Comparison of ENCODE assay signal across 8 cellular contexts in genomic region chrX:54639346-54640102, GRCh38.
A peak's percentile ranks its signal among the peaks of the same experiment; 100 is the strongest.
DNase-seq lines count a peak whose midpoint lies in the region; ATAC-seq and TF ChIP-seq lines count a peak whose summit lies in the region.

No MANE protein-coding gene starts in this region.

- TF ChIP-seq POLR2A in gastroesophageal sphincter (IDR thresholded peaks at IDR 0.05): peak in 1 of 2 donors; percentile 6

- 0 to 47% methylated on average over 3 to 9 of the region's 47 CpGs for WGBS in gastroesophageal sphincter (ENCODE audit: low coverage in 1 of 2), 2 donors

- TF ChIP-seq CTCF in GM06990 (IDR thresholded peaks at IDR 0.05; ENCODE audit: insufficient read depth, low read length, poor library complexity, severe bottlenecking) (peak; percentile 62), gastroesophageal sphincter (IDR thresholded peaks at IDR 0.05) (peak; percentile 34 to 74 (median 64)), neutrophil (IDR thresholded peaks at IDR 0.05) (no peak)

- H3K4me3 ChIP-seq in GM06990 (replicated peaks; ENCODE audit: low read depth, low read length) (peak overlapping the region; percentile 65), gastroesophageal sphincter (peak overlapping the region; percentile 53 to 77), neutrophil (ENCODE audit: low read depth in 1 of 2, low read length in 1 of 2) (peak overlapping the region; percentile 60 to 72)

- H3K27me3 Mint-ChIP-seq in activated naive CD4-positive, alpha-beta T cell treated with anti-CD3 and anti-CD28 coated beads, Interleukin-2, amount 10 ng/mL, durations not matched to agents 7 days and 5 days: no peaks in the 10 kb centered on the region

- H3K36me3 Mint-ChIP-seq in activated naive CD4-positive, alpha-beta T cell treated with anti-CD3 and anti-CD28 coated beads, Interleukin-2, amount 10 ng/mL, durations not matched to agents 7 days and 5 days: peaks cover 8% of the 10 kb centered on the region

- peak overlapping the region; percentile 85 to 97 (median 88) for H3K27ac ChIP-seq in gastroesophageal sphincter
- H3K27ac ChIP-seq in neutrophil: peak overlapping the region; percentile 71
- H3K27ac ChIP-seq in substantia nigra (ENCODE audit: low read depth, low read length, poor library complexity, severe bottlenecking): peak overlapping the region; percentile 80

- H3K4me3 Mint-ChIP-seq in activated naive CD4-positive, alpha-beta T cell treated with anti-CD3 and anti-CD28 coated beads, Interleukin-2, amount 10 ng/mL, durations not matched to agents 7 days and 5 days: peak overlapping the region; percentile 85

- in situ Hi-C loops in SK-MEL-5 (cut with HindIII; ENCODE audit: low pct_unique_long_range_greater_than_20kb, low sequenced_read_pairs): no loop called here

- H3K4me1 ChIP-seq in gastroesophageal sphincter: peaks cover 0 to 4% (median 0%) of the 10 kb centered on the region in 3 donors
- peaks cover 0 to 5% of the 10 kb centered on the region in 2 experiments for H3K4me1 ChIP-seq in neutrophil (ENCODE audit: control insufficient read depth in 1 of 2, insufficient read depth in 1 of 2, low read depth in 1 of 2, low read length in 1 of 2)

- CTCF ChIA-PET in activated naive CD4-positive, alpha-beta T cell treated with anti-CD3 and anti-CD28 coated beads, Interleukin-2, amount 10 ng/mL, durations not matched to agents 7 days and 5 days (lab: Charles Lee): interaction anchor here (0.5 to 2.5 kb wide), 4 partner anchors 109 to 360 kb away, joined by 3 to 8 read pairs (median 3); partner anchors contain the start of genes APEX2 and GNL3L

- peak; percentile 88 for DNase-seq in GM06990 (ENCODE audit: extremely low read depth, insufficient read length)
- peak; percentile 95 for DNase-seq in NAMALWA (ENCODE audit: low spot score)
- DNase-seq in SK-MEL-5 (ENCODE audit: low read depth, low spot score): peak; percentile 96
- DNase-seq in activated naive CD4-positive, alpha-beta T cell treated with anti-CD3 and anti-CD28 coated beads, Interleukin-2, amount 10 ng/mL, durations not matched to agents 7 days and 5 days: peak; percentile 96
- DNase-seq in substantia nigra (lab: John Stamatoyannopoulos, UW): peak; percentile 40 to 91 (median 82)

- H3K27me3 ChIP-seq in GM06990 (replicated peaks; ENCODE audit: control insufficient read depth, insufficient read depth, low read length) (no peaks in the 10 kb centered on the region), gastroesophageal sphincter (no peaks in the 10 kb centered on the region), neutrophil (no peaks in the 10 kb centered on the region)

- no peak for TF ChIP-seq EP300 in gastroesophageal sphincter (IDR thresholded peaks at IDR 0.05)

- H3K36me3 ChIP-seq in GM06990 (ENCODE audit: control insufficient read depth, insufficient read depth, low read length) (no peaks in the 10 kb centered on the region), gastroesophageal sphincter (no peaks in the 10 kb centered on the region), neutrophil (no peaks in the 10 kb centered on the region)

- ATAC-seq in HG02571 (IDR thresholded peaks at IDR 0.05; ENCODE audit: unreplicated experiment) (peak; percentile 93), gastroesophageal sphincter (peak; percentile 95)

- H3K9me3 ChIP-seq in gastroesophageal sphincter (no peaks in the 10 kb centered on the region), neutrophil (no peaks in the 10 kb centered on the region)

- peaks cover 9% of the 10 kb centered on the region for H3K9me3 Mint-ChIP-seq in activated naive CD4-positive, alpha-beta T cell treated with anti-CD3 and anti-CD28 coated beads, Interleukin-2, amount 10 ng/mL, durations not matched to agents 7 days and 5 days

- peak overlapping the region; percentile 99 for H3K27ac Mint-ChIP-seq in activated naive CD4-positive, alpha-beta T cell treated with anti-CD3 and anti-CD28 coated beads, Interleukin-2, amount 10 ng/mL, durations not matched to agents 7 days and 5 days

- peaks cover 15% of the 10 kb centered on the region for H3K4me1 Mint-ChIP-seq in activated naive CD4-positive, alpha-beta T cell treated with anti-CD3 and anti-CD28 coated beads, Interleukin-2, amount 10 ng/mL, durations not matched to agents 7 days and 5 days

Comparison
In these comparisons a context has a peak if more than half of its experiments do, and no peak if none do; other contexts are left out.
1. Peak in every context shown above with its lines: DNase-seq, ATAC-seq, H3K4me3 ChIP-seq and H3K27ac ChIP-seq.